Comparison of ENCODE assay signal across 1 cellular context in genomic region chr9:96449844-96450612, GRCh38.
TF ChIP-seq lines count a peak whose summit lies in the region.

HABP4 (plus strand) TSS chr9:96450169; CDS start chr9:96450280, 111 bp downstream.

TF ChIP-seq in HepG2, 621 proteins besides CTCF, POLR2A, EP300 and RAD21 (continued from another document and continues in another):
- no peak for TF ChIP-seq KIAA2018 (CRISPR knock-in tag; IDR thresholded peaks at IDR 0.05; ENCODE audit: borderline replicate concordance)
- TF ChIP-seq POGZ (CRISPR knock-in tag; IDR thresholded peaks at IDR 0.05), result 0 out of 2 replicates have a peak, but pooled peaks have one; percentile 61
- no peak for TF ChIP-seq FOXO1 (CRISPR knock-in tag; IDR thresholded peaks at IDR 0.05)
- TF ChIP-seq GABPB1 (CRISPR knock-in tag; IDR thresholded peaks at IDR 0.05), result peak; percentile 45; the same call in 1 of the 2 replicates
- no peak for TF ChIP-seq GPN1 (CRISPR knock-in tag; IDR thresholded peaks at IDR 0.05; ENCODE audit: borderline replicate concordance)
- TF ChIP-seq KDM4B (CRISPR knock-in tag; IDR thresholded peaks at IDR 0.05), result no peak
- no peak for TF ChIP-seq THAP8 (CRISPR knock-in tag; IDR thresholded peaks at IDR 0.05; ENCODE audit: borderline replicate concordance)
- TF ChIP-seq BCL3 (CRISPR knock-in tag; IDR thresholded peaks at IDR 0.05), result no peak; the same call in 1 of the 2 replicates
- no peak for TF ChIP-seq ELK4 (CRISPR knock-in tag; IDR thresholded peaks at IDR 0.05; ENCODE audit: borderline replicate concordance)
- TF ChIP-seq PRDM15 (CRISPR knock-in tag; IDR thresholded peaks at IDR 0.05), result no peak
- peak; percentile 23; the same call in 1 of the 2 replicates for TF ChIP-seq ZBTB7B (CRISPR knock-in tag; IDR thresholded peaks at IDR 0.05)
- no peak for TF ChIP-seq HOXA5 (CRISPR knock-in tag; IDR thresholded peaks at IDR 0.05)
- TF ChIP-seq SIN3B (IDR thresholded peaks at IDR 0.05; ENCODE audit: low read length), result no peak
- no peak for TF ChIP-seq BCLAF1 (IDR thresholded peaks at IDR 0.05)
- peak; percentile 83 for TF ChIP-seq SP2 (CRISPR knock-in tag; IDR thresholded peaks at IDR 0.05)
- peak; percentile 7; the same call in 1 of the 2 replicates for TF ChIP-seq THAP11 (CRISPR knock-in tag; IDR thresholded peaks at IDR 0.05)
- TF ChIP-seq ZC3H4 (CRISPR knock-in tag; IDR thresholded peaks at IDR 0.05; ENCODE audit: borderline replicate concordance), result no peak
- no peak for TF ChIP-seq FOXJ3 (CRISPR knock-in tag; IDR thresholded peaks at IDR 0.05; ENCODE audit: borderline replicate concordance)
- no peak for TF ChIP-seq ZBTB33 (CRISPR knock-in tag; IDR thresholded peaks at IDR 0.05)
- TF ChIP-seq PHF5A (CRISPR knock-in tag; IDR thresholded peaks at IDR 0.05; ENCODE audit: low read depth, unreplicated experiment), result no peak
- peak; percentile 3; the same call in 1 of the 2 replicates for TF ChIP-seq ZNF891 (CRISPR knock-in tag; IDR thresholded peaks at IDR 0.05)
- no peak for TF ChIP-seq GTF3A (CRISPR knock-in tag; conservative IDR thresholded peaks at IDR 0.05)
- TF ChIP-seq FOXK2 (IDR thresholded peaks at IDR 0.05), result no peak
- no peak for TF ChIP-seq SKIL (CRISPR knock-in tag; IDR thresholded peaks at IDR 0.05; ENCODE audit: borderline replicate concordance)
- TF ChIP-seq NRL (CRISPR knock-in tag; IDR thresholded peaks at IDR 0.05; ENCODE audit: borderline replicate concordance), result no peak
- TF ChIP-seq RBM39 (IDR thresholded peaks at IDR 0.05; ENCODE audit: low read depth, low read length, poor library complexity, severe bottlenecking), result no peak
- no peak for TF ChIP-seq HMG20B (CRISPR knock-in tag; conservative IDR thresholded peaks at IDR 0.05)
- peak; percentile 54; the same call in 1 of the 2 replicates for TF ChIP-seq TSC22D2 (CRISPR knock-in tag; IDR thresholded peaks at IDR 0.05; ENCODE audit: borderline replicate concordance)
- TF ChIP-seq ARNTL (CRISPR knock-in tag; IDR thresholded peaks at IDR 0.05), result 0 out of 2 replicates have a peak, but pooled peaks have one; percentile 0
- TF ChIP-seq ZMYM4 (CRISPR knock-in tag; IDR thresholded peaks at IDR 0.05), result peak; percentile 91
- TF ChIP-seq MXD4 (CRISPR knock-in tag; IDR thresholded peaks at IDR 0.05), result peak; percentile 10; the same call in 1 of the 2 replicates
- no peak for TF ChIP-seq SP1 (IDR thresholded peaks at IDR 0.05)
- peak; percentile 94 for TF ChIP-seq SP1 (CRISPR knock-in tag; IDR thresholded peaks at IDR 0.05)
- TF ChIP-seq ZBTB14 (CRISPR knock-in tag; IDR thresholded peaks at IDR 0.05), result no peak
